In the genomic region with DNA sequence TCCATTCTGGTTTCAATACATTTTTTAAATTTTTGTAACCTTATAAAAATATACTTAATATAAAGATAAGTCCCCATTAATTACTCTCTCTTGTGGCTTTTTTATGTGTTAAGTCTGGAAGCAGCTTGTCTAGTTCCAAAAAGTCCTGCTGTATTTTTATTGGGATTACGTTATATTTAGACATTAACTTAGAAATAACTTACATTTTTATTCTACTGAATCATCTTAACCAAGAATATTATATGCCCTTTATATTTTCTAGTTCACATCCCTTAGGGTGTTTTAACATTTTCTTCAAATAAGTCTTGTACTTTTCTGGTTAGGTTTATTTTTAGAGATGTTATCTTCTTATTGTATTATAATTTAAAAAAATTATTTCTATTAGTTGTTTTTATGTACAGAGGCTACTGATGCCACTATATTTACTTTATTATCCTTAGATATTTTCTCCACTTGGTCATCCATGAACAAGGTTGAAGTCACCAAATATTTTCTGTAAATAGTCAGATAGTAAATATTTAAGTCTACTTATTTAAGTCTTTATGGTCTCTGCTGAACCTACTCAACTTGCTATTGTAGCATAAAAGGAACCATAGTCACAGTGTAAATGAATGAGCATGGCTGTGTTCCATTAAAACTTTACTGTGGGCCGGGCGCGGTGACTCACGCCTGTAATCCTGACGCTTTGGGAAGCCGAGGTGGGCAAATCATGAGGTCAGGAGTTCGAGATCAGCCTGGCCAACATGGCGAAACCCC, we compare ENCODE assay signal across 1 cellular context.
TF ChIP-seq lines count a peak whose summit lies in the region.

No MANE protein-coding gene starts in this region.

TF ChIP-seq in IMR-90, 13 proteins besides CTCF, POLR2A, EP300 and RAD21:
- TF ChIP-seq CHD1 (IDR thresholded peaks at IDR 0.05; ENCODE audit: low read depth, low read length) (no peak), RFX5 (IDR thresholded peaks at IDR 0.05; ENCODE audit: low read depth, low read length) (no peak), MAFK (IDR thresholded peaks at IDR 0.05; ENCODE audit: low read depth, low read length) (no peak), CEBPB (IDR thresholded peaks at IDR 0.05; ENCODE audit: low read depth, low read length) (no peak), FOS (IDR thresholded peaks at IDR 0.05; ENCODE audit: low read depth, low read length) (no peak), SMC3 (IDR thresholded peaks at IDR 0.05; ENCODE audit: low read depth, low read length) (no peak), MXI1 (IDR thresholded peaks at IDR 0.05; ENCODE audit: borderline replicate concordance, low read depth, low read length) (no peak), RCOR1 (IDR thresholded peaks at IDR 0.05; ENCODE audit: insufficient replicate concordance, low read length) (no peak), BHLHE40 (IDR thresholded peaks at IDR 0.05; ENCODE audit: low read depth, low read length) (no peak), MAZ (IDR thresholded peaks at IDR 0.05; ENCODE audit: borderline replicate concordance, low read depth, low read length) (no peak), NFE2L2 (IDR thresholded peaks at IDR 0.05; ENCODE audit: low read depth, low read length) (no peak)
- TF ChIP-seq, protein P1, sequence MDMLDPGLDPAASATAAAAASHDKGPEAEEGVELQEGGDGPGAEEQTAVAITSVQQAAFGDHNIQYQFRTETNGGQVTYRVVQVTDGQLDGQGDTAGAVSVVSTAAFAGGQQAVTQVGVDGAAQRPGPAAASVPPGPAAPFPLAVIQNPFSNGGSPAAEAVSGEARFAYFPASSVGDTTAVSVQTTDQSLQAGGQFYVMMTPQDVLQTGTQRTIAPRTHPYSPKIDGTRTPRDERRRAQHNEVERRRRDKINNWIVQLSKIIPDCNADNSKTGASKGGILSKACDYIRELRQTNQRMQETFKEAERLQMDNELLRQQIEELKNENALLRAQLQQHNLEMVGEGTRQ (IDR thresholded peaks at IDR 0.05; ENCODE audit: low read depth, low read length): no peak
- TF ChIP-seq, protein P2, sequence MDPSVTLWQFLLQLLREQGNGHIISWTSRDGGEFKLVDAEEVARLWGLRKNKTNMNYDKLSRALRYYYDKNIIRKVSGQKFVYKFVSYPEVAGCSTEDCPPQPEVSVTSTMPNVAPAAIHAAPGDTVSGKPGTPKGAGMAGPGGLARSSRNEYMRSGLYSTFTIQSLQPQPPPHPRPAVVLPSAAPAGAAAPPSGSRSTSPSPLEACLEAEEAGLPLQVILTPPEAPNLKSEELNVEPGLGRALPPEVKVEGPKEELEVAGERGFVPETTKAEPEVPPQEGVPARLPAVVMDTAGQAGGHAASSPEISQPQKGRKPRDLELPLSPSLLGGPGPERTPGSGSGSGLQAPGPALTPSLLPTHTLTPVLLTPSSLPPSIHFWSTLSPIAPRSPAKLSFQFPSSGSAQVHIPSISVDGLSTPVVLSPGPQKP (IDR thresholded peaks at IDR 0.05; ENCODE audit: borderline replicate concordance, low read depth, low read length): no peak
